ENCODE assay signal across 1 cellular context in genomic region chr19:19059018-19059836, GRCh38.
TF ChIP-seq lines count a peak whose summit lies in the region.

No MANE protein-coding gene starts in this region.

TF ChIP-seq in K562, 482 proteins besides CTCF, POLR2A, EP300 and RAD21 (continued from another document):
- TF ChIP-seq DLX4 (CRISPR knock-in tag; IDR thresholded peaks at IDR 0.05) (no peak), ETS1 (conservative IDR thresholded peaks at IDR 0.05; ENCODE audit: control insufficient read depth, low read depth, low read length) (0 out of 2 replicates have a peak, but pooled peaks have one; percentile 28), SETDB1 (IDR thresholded peaks at IDR 0.05; ENCODE audit: low read length) (no peak), ZNF24 (IDR thresholded peaks at IDR 0.05) (peak; percentile 93), HDGF (IDR thresholded peaks at IDR 0.05) (0 out of 2 replicates have a peak, but pooled peaks have one; percentile 90), ZNF174 (CRISPR knock-in tag; IDR thresholded peaks at IDR 0.05) (no peak), DACH1 (IDR thresholded peaks at IDR 0.05; ENCODE audit: partially characterized antibody) (peak; percentile 44), RNF2 (IDR thresholded peaks at IDR 0.05) (no peak; the same call in 1 of the 2 replicates), ETV5 (CRISPR knock-in tag; IDR thresholded peaks at IDR 0.05; ENCODE audit: low read depth) (peak; percentile 89), HMGXB4 (CRISPR knock-in tag; IDR thresholded peaks at IDR 0.05) (no peak), ZBTB9 (CRISPR knock-in tag; IDR thresholded peaks at IDR 0.05) (peak; percentile 27; the same call in 1 of the 2 replicates), CBX1 (IDR thresholded peaks at IDR 0.05; ENCODE audit: low read depth) (no peak), ARID3B (CRISPR knock-in tag; IDR thresholded peaks at IDR 0.05; ENCODE audit: borderline replicate concordance) (0 out of 2 replicates have a peak, but pooled peaks have one; percentile 61), FOXP1 (CRISPR knock-in tag; IDR thresholded peaks at IDR 0.05) (0 out of 2 replicates have a peak, but pooled peaks have one; percentile 29), ESRRA (IDR thresholded peaks at IDR 0.05; ENCODE audit: borderline replicate concordance, low read depth) (peak; percentile 95), EWSR1 (IDR thresholded peaks at IDR 0.05; ENCODE audit: borderline replicate concordance, low read depth, partially characterized antibody) (no peak), HES1 (IDR thresholded peaks at IDR 0.05; ENCODE audit: low read depth) (no peak), SAFB (IDR thresholded peaks at IDR 0.05; ENCODE audit: borderline replicate concordance, low read depth, low read length) (no peak), CBX2 (IDR thresholded peaks at IDR 0.05; ENCODE audit: insufficient read depth, low read length, poor library complexity, severe bottlenecking) (no peak), TAL1 (IDR thresholded peaks at IDR 0.05) (no peak), ASH1L (IDR thresholded peaks at IDR 0.05; ENCODE audit: borderline replicate concordance, low read depth, partially characterized antibody) (no peak), KDM4B (IDR thresholded peaks at IDR 0.05; ENCODE audit: borderline replicate concordance in 2 of 2, low read depth in 1 of 2) (no peak; a peak in 1 of 4 replicates), MTF1 (CRISPR knock-in tag; IDR thresholded peaks at IDR 0.05; ENCODE audit: borderline replicate concordance) (no peak), HNRNPL (IDR thresholded peaks at IDR 0.05; ENCODE audit: low read depth, low read length) (no peak), SUPT5H (IDR thresholded peaks at IDR 0.05) (no peak), POLR2G (IDR thresholded peaks at IDR 0.05; ENCODE audit: low read depth, low read length) (peak; percentile 56), CREB1 (IDR thresholded peaks at IDR 0.05) (0 out of 2 replicates have a peak, but pooled peaks have one; percentile 18), CREB1 (CRISPR knock-in tag; IDR thresholded peaks at IDR 0.05) (no peak), HMG20B (CRISPR knock-in tag; IDR thresholded peaks at IDR 0.05) (no peak), TCF7 (IDR thresholded peaks at IDR 0.05; ENCODE audit: borderline replicate concordance) (no peak), NR2C2 (CRISPR knock-in tag; IDR thresholded peaks at IDR 0.05) (no peak), NR2C2 (tag; IDR thresholded peaks at IDR 0.05) (peak; percentile 67), RCOR1 (IDR thresholded peaks at IDR 0.05; ENCODE audit: borderline replicate concordance in 1 of 2, low read depth in 2 of 2, low read length in 2 of 2) (no peak), SMC3 (conservative IDR thresholded peaks at IDR 0.05; ENCODE audit: insufficient read depth, low read depth, low read length) (no peak), ZNF57 (CRISPR knock-in tag; IDR thresholded peaks at IDR 0.05) (no peak), NR2C1 (IDR thresholded peaks at IDR 0.05) (no peak), NR2C1 (tag; IDR thresholded peaks at IDR 0.05) (peak; percentile 60; the same call in 1 of the 2 replicates)
